24 cellular contexts compared by ENCODE assay signal in the genomic region with DNA sequence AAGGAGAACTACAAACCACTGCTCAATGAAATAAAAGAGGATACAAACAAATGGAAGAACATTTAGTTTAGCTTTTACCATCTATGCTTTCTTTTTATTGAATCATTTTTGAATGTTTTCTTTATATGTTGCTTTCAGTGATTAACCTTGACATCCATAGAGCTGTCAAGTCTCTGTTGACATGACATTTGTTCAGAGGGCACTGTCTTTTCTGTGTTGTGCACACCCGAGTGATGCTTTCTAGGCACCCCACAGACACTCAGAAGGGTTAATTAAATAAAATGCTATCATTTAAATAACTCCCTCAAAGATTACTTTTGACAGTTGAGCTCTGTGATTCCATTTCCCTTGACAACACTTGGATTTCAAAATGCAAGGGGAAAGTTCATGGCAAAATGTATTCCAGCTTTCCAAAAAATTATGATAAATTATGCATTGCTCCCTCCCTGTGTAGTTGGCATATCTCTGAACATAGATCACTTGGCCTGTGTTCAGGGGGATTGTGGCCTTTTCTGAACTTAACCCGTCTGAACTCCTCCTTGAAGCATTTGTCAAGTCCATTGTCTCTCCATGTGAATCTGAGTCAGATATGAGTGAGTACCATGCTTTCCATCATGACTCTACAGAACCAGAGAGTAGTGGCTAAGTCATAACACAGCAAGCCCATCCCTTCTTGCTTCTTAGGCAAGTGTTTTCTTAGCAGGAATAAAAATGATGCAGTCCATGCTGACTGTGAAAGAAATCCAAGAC.
A peak's percentile ranks its signal among the peaks of the same experiment; 100 is the strongest.
DNase-seq lines count a peak whose midpoint lies in the region; ATAC-seq, FAIRE-seq and TF ChIP-seq lines count a peak whose summit lies in the region.
"Had no signal": no experiment of that assay in that cellular context is flagged by ENCODE, and none has a peak within 500 bp of the region (broad histone marks: within the 10 kb centered on the region; RNA-seq: fewer than 3 reads in every experiment).

No MANE protein-coding gene starts in this region.

- no peak for TF ChIP-seq CTCF in MM.1S (IDR thresholded peaks at IDR 0.05; ENCODE audit: low read length)
- no peak for TF ChIP-seq CTCF in bronchial epithelial cell (IDR thresholded peaks at IDR 0.05; ENCODE audit: insufficient read depth, low read length, severe bottlenecking)

- no peaks in the 10 kb centered on the region for H3K36me3 Mint-ChIP-seq in activated naive CD8-positive, alpha-beta T cell
- no peaks in the 10 kb centered on the region for H3K36me3 Mint-ChIP-seq in activated naive CD8-positive, alpha-beta T cell treated with anti-CD3 and anti-CD28 coated beads for 36 hours
- H3K36me3 Mint-ChIP-seq in stimulated activated effector memory CD8-positive, alpha-beta T cell treated with anti-CD3 and anti-CD28 coated beads, Interleukin-12 subunit alpha, Interleukin-12 subunit beta, amount 100 ng/mL, for 72 hours, result no peaks in the 10 kb centered on the region
- H3K36me3 Mint-ChIP-seq: CD4-positive, CD25-positive, alpha-beta regulatory T cell; stimulated activated memory B cell treated with anti-CD40 and anti-IgM and Interleukin-4, amounts not matched to agents 10 μg/mL and 1 μg/mL and 100 μg/mL, for 72 hours; type B pancreatic cell had no signal

- no peak for ATAC-seq in stimulated activated effector memory CD8-positive, alpha-beta T cell treated with anti-CD3 and anti-CD28 coated beads, Interleukin-12 subunit alpha, Interleukin-12 subunit beta, amount 100 ng/mL, for 72 hours
- ATAC-seq: activated CD8-positive, alpha-beta T cell treated with anti-CD3 and anti-CD28 coated beads, Interleukin-2, amount 10 ng/mL, durations not matched to agents 7 days and 5 days; heart right ventricle; stimulated activated memory B cell treated with anti-CD40 and anti-IgM and Interleukin-4, amounts not matched to agents 10 μg/mL and 1 μg/mL and 100 μg/mL, for 72 hours had no signal

- no peak overlapping the region for H3K9ac ChIP-seq in MM.1S (ENCODE audit: low read length)

- no peaks in the 10 kb centered on the region for H3K27me3 Mint-ChIP-seq in activated naive CD8-positive, alpha-beta T cell
- H3K27me3 Mint-ChIP-seq in activated naive CD8-positive, alpha-beta T cell treated with anti-CD3 and anti-CD28 coated beads for 36 hours, result no peaks in the 10 kb centered on the region
- H3K27me3 Mint-ChIP-seq: CD4-positive, CD25-positive, alpha-beta regulatory T cell; stimulated activated memory B cell treated with anti-CD40 and anti-IgM and Interleukin-4, amounts not matched to agents 10 μg/mL and 1 μg/mL and 100 μg/mL, for 72 hours; type B pancreatic cell had no signal

- H3K79me2 ChIP-seq in MM.1S (ENCODE audit: low read length), result peaks cover 91% of the 10 kb centered on the region

- intact Hi-C loops in head of caudate nucleus (cut with DNase I), result no loop called here

- H3K4me1 ChIP-seq in MM.1S (ENCODE audit: low read length), result peaks cover 21% of the 10 kb centered on the region
- H3K4me1 ChIP-seq: colonic mucosa, esophagus squamous epithelium, heart right ventricle had no signal

- H3K9me3 ChIP-seq in MM.1S (replicated peaks; ENCODE audit: insufficient read depth, low read length), result no peaks in the 10 kb centered on the region
- H3K9me3 ChIP-seq: colonic mucosa, esophagus squamous epithelium, heart right ventricle had no signal

- H3K4me3 ChIP-seq in MM.1S (ENCODE audit: low read length) (peak overlapping the region; percentile 37), bronchial epithelial cell (ENCODE audit: low read depth, low read length) (no peak overlapping the region)
- H3K4me3 ChIP-seq: colonic mucosa, esophagus squamous epithelium, heart right ventricle had no signal

- H3K9me2 ChIP-seq in MM.1S (replicated peaks; ENCODE audit: insufficient read depth, low read length), result no peaks in the 10 kb centered on the region

- H4K20me1 ChIP-seq in MM.1S (ENCODE audit: insufficient read depth, low read length), result peaks cover 13% of the 10 kb centered on the region; the same call in 1 of the 2 replicates

- H3K4me2 ChIP-seq in MM.1S (ENCODE audit: low read depth, low read length), result peak overlapping the region; percentile 66

- FAIRE-seq in bronchial epithelial cell (lab: Jason Lieb, UNC), result no peak
- FAIRE-seq: A204.1, keratinocyte had no signal

- H3K4me3 Mint-ChIP-seq in activated naive CD8-positive, alpha-beta T cell, result peak overlapping the region; percentile 39
- no peak overlapping the region for H3K4me3 Mint-ChIP-seq in activated naive CD8-positive, alpha-beta T cell treated with anti-CD3 and anti-CD28 coated beads for 36 hours
- peak overlapping the region; percentile 22 for H3K4me3 Mint-ChIP-seq in stimulated activated effector memory CD8-positive, alpha-beta T cell treated with anti-CD3 and anti-CD28 coated beads, Interleukin-12 subunit alpha, Interleukin-12 subunit beta, amount 100 ng/mL, for 72 hours
- H3K4me3 Mint-ChIP-seq: CD4-positive, CD25-positive, alpha-beta regulatory T cell; stimulated activated memory B cell treated with anti-CD40 and anti-IgM and Interleukin-4, amounts not matched to agents 10 μg/mL and 1 μg/mL and 100 μg/mL, for 72 hours; type B pancreatic cell had no signal

- H3K36me3 ChIP-seq in MM.1S (replicated peaks; ENCODE audit: insufficient read depth, low read length) (no peaks in the 10 kb centered on the region), bronchial epithelial cell (ENCODE audit: control insufficient read depth, insufficient read depth, low read length) (no peaks in the 10 kb centered on the region)
- H3K36me3 ChIP-seq: colonic mucosa, esophagus squamous epithelium, heart right ventricle, WERI-Rb-1 had no signal

- H3K27ac ChIP-seq in MM.1S (ENCODE audit: low read length), result no peak overlapping the region
- H3K27ac ChIP-seq: colonic mucosa, esophagus squamous epithelium, heart right ventricle, HL-60, WERI-Rb-1 had no signal

- H3K9me3 Mint-ChIP-seq in activated naive CD8-positive, alpha-beta T cell (ENCODE audit: low read depth), result no peaks in the 10 kb centered on the region
- H3K9me3 Mint-ChIP-seq in activated naive CD8-positive, alpha-beta T cell treated with anti-CD3 and anti-CD28 coated beads for 36 hours, result no peaks in the 10 kb centered on the region
- H3K9me3 Mint-ChIP-seq in stimulated activated effector memory CD8-positive, alpha-beta T cell treated with anti-CD3 and anti-CD28 coated beads, Interleukin-12 subunit alpha, Interleukin-12 subunit beta, amount 100 ng/mL, for 72 hours, result no peaks in the 10 kb centered on the region
- H3K9me3 Mint-ChIP-seq: activated T-helper 2 cell treated with anti-CD3 and anti-CD28 coated beads, Interferon-gamma antibody, Interleukin-2, Interleukin-4, amounts not matched to agents 10 μg/mL and 5 μg/mL and 100 μg/mL, durations not matched to agents 14 hours and 24 hours and 36 hours; type B pancreatic cell had no signal

- H3F3A ChIP-seq in MM.1S (ENCODE audit: insufficient read depth, low read length), result 0 out of 2 replicates have a peak, but pooled peaks cover 5% of the 10 kb centered on the region

- H3K27me3 ChIP-seq in MM.1S (replicated peaks; ENCODE audit: insufficient read depth, low read length) (no peaks in the 10 kb centered on the region), bronchial epithelial cell (ENCODE audit: control insufficient read depth, insufficient read depth, low read length) (no peaks in the 10 kb centered on the region)
- H3K27me3 ChIP-seq: colonic mucosa, esophagus squamous epithelium, heart right ventricle had no signal

- H3K4me1 Mint-ChIP-seq in activated naive CD8-positive, alpha-beta T cell (ENCODE audit: low read depth), result peaks cover 9% of the 10 kb centered on the region
- peaks cover 2% of the 10 kb centered on the region for H3K4me1 Mint-ChIP-seq in activated naive CD8-positive, alpha-beta T cell treated with anti-CD3 and anti-CD28 coated beads for 36 hours
- H3K4me1 Mint-ChIP-seq in stimulated activated effector memory CD8-positive, alpha-beta T cell treated with anti-CD3 and anti-CD28 coated beads, Interleukin-12 subunit alpha, Interleukin-12 subunit beta, amount 100 ng/mL, for 72 hours, result peaks cover 5% of the 10 kb centered on the region
- H3K4me1 Mint-ChIP-seq: stimulated activated memory B cell treated with anti-CD40 and anti-IgM and Interleukin-4, amounts not matched to agents 10 μg/mL and 1 μg/mL and 100 μg/mL, for 72 hours had no signal

- H2AFZ ChIP-seq in MM.1S (ENCODE audit: low read length), result no peak overlapping the region

- no peak for DNase-seq in activated naive CD8-positive, alpha-beta T cell treated with anti-CD3 and anti-CD28 coated beads for 36 hours
- no peak for DNase-seq in MM.1S
- DNase-seq in bronchial epithelial cell (ENCODE audit: low read depth), result peak; percentile 45
- no peak for DNase-seq in stimulated activated effector memory CD8-positive, alpha-beta T cell treated with anti-CD3 and anti-CD28 coated beads, Interleukin-12 subunit alpha, Interleukin-12 subunit beta, amount 100 ng/mL, for 72 hours (ENCODE audit: low spot score in 2 of 2)
- no peak for DNase-seq in head of caudate nucleus
- DNase-seq in GM19238 (ENCODE audit: insufficient read length, low spot score), result no peak
- no peak for DNase-seq in epidermal melanocyte (ENCODE audit: insufficient read length, low spot score)
- DNase-seq: activated CD8-positive, alpha-beta T cell treated with anti-CD3 and anti-CD28 coated beads, Interleukin-2, amount 10 ng/mL, durations not matched to agents 7 days and 5 days; aorta; CD4-positive, CD25-positive, alpha-beta regulatory T cell; colonic mucosa; esophagus squamous epithelium; heart right ventricle; KG1; midbrain; NCI-H446; WERI-Rb-1 had no signal

- H3K27ac Mint-ChIP-seq in activated naive CD8-positive, alpha-beta T cell, result no peak overlapping the region
- H3K27ac Mint-ChIP-seq in activated naive CD8-positive, alpha-beta T cell treated with anti-CD3 and anti-CD28 coated beads for 36 hours, result no peak overlapping the region
- H3K27ac Mint-ChIP-seq in stimulated activated effector memory CD8-positive, alpha-beta T cell treated with anti-CD3 and anti-CD28 coated beads, Interleukin-12 subunit alpha, Interleukin-12 subunit beta, amount 100 ng/mL, for 72 hours, result no peak overlapping the region
- H3K27ac Mint-ChIP-seq: activated CD8-positive, alpha-beta T cell treated with anti-CD3 and anti-CD28 coated beads, Interleukin-2, amount 10 ng/mL, durations not matched to agents 7 days and 5 days; activated T-helper 2 cell treated with anti-CD3 and anti-CD28 coated beads, Interferon-gamma antibody, Interleukin-2, Interleukin-4, amounts not matched to agents 10 μg/mL and 5 μg/mL and 100 μg/mL, durations not matched to agents 14 hours and 24 hours and 36 hours; stimulated activated memory B cell treated with anti-CD40 and anti-IgM and Interleukin-4, amounts not matched to agents 10 μg/mL and 1 μg/mL and 100 μg/mL, for 72 hours; type B pancreatic cell had no signal
